ENCODE assay signal across 8 cellular contexts in the genomic region with DNA sequence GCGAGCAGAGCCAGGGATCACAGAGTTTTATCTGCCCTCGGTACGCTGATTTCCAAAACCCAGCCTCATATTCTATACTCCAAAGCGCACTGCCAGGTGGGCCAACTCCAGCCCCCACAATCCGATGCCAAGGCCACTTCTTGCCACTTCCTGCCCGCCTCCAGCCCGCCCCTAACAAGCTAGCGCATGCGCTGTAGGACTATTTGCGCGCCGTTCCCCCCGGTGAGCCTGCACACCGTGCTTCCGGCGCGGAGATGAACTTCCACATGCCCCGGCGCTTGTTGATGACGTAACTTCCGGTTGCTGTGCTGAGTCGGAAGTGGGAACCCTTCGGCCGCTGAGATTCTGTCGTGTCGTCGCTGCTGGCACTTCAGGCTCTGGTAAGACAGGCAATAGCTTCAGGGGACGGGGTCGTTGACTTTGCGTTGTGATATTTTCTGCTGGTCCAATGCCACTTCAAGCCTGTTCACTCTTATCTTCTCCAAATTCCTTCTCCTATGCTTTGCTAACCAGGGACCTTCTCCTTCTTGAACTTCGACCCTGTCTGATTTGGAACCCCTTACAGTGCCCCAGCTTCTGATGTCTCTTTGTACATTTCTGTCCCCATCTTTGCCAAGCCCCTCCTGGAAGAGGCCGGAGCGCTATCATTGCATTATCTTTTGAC. TPM values are rescaled to one million over a fixed set of nuclear protein-coding genes. Genes with fewer than 3 reads are reported as not detected.
DNase-seq lines count a peak whose midpoint lies in the region; ATAC-seq and TF ChIP-seq lines count a peak whose summit lies in the region.

Gene UBE4A (plus strand): TSS at position 306 of the 664 bp plus-strand sequence. CDS start 5,481 bp downstream, outside the sequence.

- H3K4me3 ChIP-seq in breast epithelium, result peak within 1 kb of the TSS; percentile 66 to 86 (median 72)
- peak within 1 kb of the TSS; percentile 97 for H3K4me3 ChIP-seq in iPS-20b (ENCODE audit: low read length)
- H3K4me3 ChIP-seq in skin epidermis, result peak within 1 kb of the TSS; percentile 65 to 81 (median 71)

- no peaks in the 10 kb centered on the region for H3K27me3 ChIP-seq in breast epithelium
- peaks cover 10% of the 10 kb centered on the region for H3K27me3 ChIP-seq in iPS-20b (ENCODE audit: insufficient read depth, low read length)

- H3K4me1 ChIP-seq in breast epithelium, result no peaks in the 10 kb centered on the region
- H3K4me1 ChIP-seq in iPS-20b (ENCODE audit: insufficient read depth, low read length), result peaks cover 2% of the 10 kb centered on the region; the same call in 1 of the 2 replicates

- peak within 1 kb of the TSS; percentile 77; the same call in 1 of the 2 replicates for H3K9ac ChIP-seq in iPS-20b (ENCODE audit: low read depth, low read length)

- H3K36me3 ChIP-seq in breast epithelium (no peaks in the 10 kb centered on the region), iPS-20b (ENCODE audit: insufficient read depth, low read depth, low read length) (no peaks in the 10 kb centered on the region)

- TF ChIP-seq CTCF in VCaP (conservative IDR thresholded peaks at IDR 0.05) (no peak), breast epithelium (IDR thresholded peaks at IDR 0.05) (no peak)

- TF ChIP-seq POLR2A in breast epithelium (IDR thresholded peaks at IDR 0.05), result peak; percentile 17

- H3K9me3 ChIP-seq in breast epithelium (no peaks in the 10 kb centered on the region), iPS-20b (ENCODE audit: insufficient read depth, low read depth, low read length) (no peaks in the 10 kb centered on the region)

- ATAC-seq in GM18858 (IDR thresholded peaks at IDR 0.05; ENCODE audit: unreplicated experiment) (peak; percentile 63), HG03097 (IDR thresholded peaks at IDR 0.05; ENCODE audit: low FRiP score, unreplicated experiment) (peak; percentile 78)

- H3K27ac ChIP-seq in VCaP, result peak within 1 kb of the TSS; percentile 69; the same call in 1 of the 2 replicates
- H3K27ac ChIP-seq in breast epithelium, result peak within 1 kb of the TSS; percentile 65 to 81
- no peak within 1 kb of the TSS for H3K27ac ChIP-seq in iPS-20b (ENCODE audit: low read length)
- peak within 1 kb of the TSS in 20 of 21 experiments; percentile 8 to 88 (median 82) for H3K27ac ChIP-seq in skin epidermis

- intact Hi-C loops in breast epithelium (cut with DNase I; ENCODE audit: low total_unique reads), result no loop called here

- DNase-seq in 8988T, result peak; percentile 53
- peak; percentile 84 for DNase-seq in NCI-H2196 treated with DMSO at 0.1 percent for 48 hours (lab: John Stamatoyannopoulos, UW; ENCODE audit: unreplicated experiment)
- DNase-seq in breast epithelium (ENCODE audit: low spot score in 2 of 2), result peak; percentile 91 to 95

RNA-seq across cellular contexts. Expression of gene UBE4A, which starts in this region (rescaled TPM):
- total RNA-seq in breast epithelium, result 10 to 100 TPM; 39.0 to 51.5 (median 51.5) TPM
